Comparison of ENCODE assay signal across 26 cellular contexts in the genomic region with DNA sequence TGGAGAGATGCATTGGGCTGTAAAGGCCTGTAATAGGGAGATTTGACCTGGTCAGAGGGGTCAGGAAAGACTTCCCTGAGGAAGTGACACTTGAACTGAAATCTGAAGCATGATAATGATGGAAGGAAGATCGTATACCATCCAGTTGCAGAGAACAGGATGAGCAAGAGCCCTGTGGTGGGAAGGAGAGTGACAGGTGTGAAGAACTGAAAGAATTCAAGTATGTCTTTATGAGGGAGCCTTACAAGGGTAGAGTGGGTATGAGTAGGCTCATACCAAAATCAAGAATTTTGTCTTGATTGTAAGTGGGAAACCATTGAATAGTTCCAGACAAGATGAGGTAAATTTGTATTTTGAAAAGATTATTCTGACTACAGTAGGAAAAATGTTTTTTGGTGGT.
"Had no signal": no experiment of that assay in that cellular context is flagged by ENCODE, and none has a peak within 500 bp of the region (broad histone marks: within the 10 kb centered on the region; RNA-seq: fewer than 3 reads in every experiment).

No MANE protein-coding gene starts in this region.

- H3K4me3 ChIP-seq: esophagus squamous epithelium, lung, mucosa of descending colon, prostate gland, right atrium auricular region, testis, tibial artery, upper lobe of left lung had no signal

- H3K9ac ChIP-seq: parathyroid adenoma had no signal

- H3K9me3 Mint-ChIP-seq: naive B cell had no signal

- ATAC-seq: effector memory CD8-positive, alpha-beta T cell; left lobe of liver; mucosa of descending colon; natural killer cell treated with Interleukin-12 subunit alpha and Interleukin-12 subunit beta and Interleukin-15 and Interleukin-18, amount 100 ng/mL, for 72 hours; sciatic nerve; stimulated activated effector memory CD8-positive, alpha-beta T cell treated with anti-CD3 and anti-CD28 coated beads, Interleukin-12 subunit alpha, Interleukin-12 subunit beta, amount 100 ng/mL, for 72 hours; stimulated activated naive CD8-positive, alpha-beta T cell treated with anti-CD3 and anti-CD28 coated beads, Interleukin-15, Interleukin-2, amounts not matched to agents 100 U/mL and 50 U/mL, for 24 hours had no signal

- H3K27me3 Mint-ChIP-seq: effector memory CD8-positive, alpha-beta T cell; natural killer cell treated with Interleukin-12 subunit alpha and Interleukin-12 subunit beta and Interleukin-15 and Interleukin-18, amount 100 ng/mL, for 72 hours had no signal

- H3K27ac Mint-ChIP-seq: effector memory CD8-positive, alpha-beta T cell; mesothelial cell of epicardium; naive B cell; natural killer cell treated with Interleukin-12 subunit alpha and Interleukin-12 subunit beta and Interleukin-15 and Interleukin-18, amount 100 ng/mL, for 72 hours; stimulated activated effector memory CD8-positive, alpha-beta T cell treated with anti-CD3 and anti-CD28 coated beads, Interleukin-12 subunit alpha, Interleukin-12 subunit beta, amount 100 ng/mL, for 72 hours had no signal

- H3K27ac ChIP-seq: esophagus squamous epithelium, neutrophil, parathyroid adenoma, prostate gland, right atrium auricular region, testis, tibial artery, upper lobe of left lung had no signal

- H3K9me3 ChIP-seq: esophagus squamous epithelium, mucosa of descending colon, neutrophil, prostate gland, right atrium auricular region, testis, tibial artery, upper lobe of left lung had no signal

- H3K4me1 Mint-ChIP-seq: mesothelial cell of epicardium; naive B cell; neural crest cell; stimulated activated effector memory CD8-positive, alpha-beta T cell treated with anti-CD3 and anti-CD28 coated beads, Interleukin-12 subunit alpha, Interleukin-12 subunit beta, amount 100 ng/mL, for 72 hours had no signal

- H3K36me3 ChIP-seq: esophagus squamous epithelium, neutrophil, prostate gland, right atrium auricular region, tibial artery, upper lobe of left lung had no signal

- H3K79me2 ChIP-seq: parathyroid adenoma had no signal

- H3K4me1 ChIP-seq: parathyroid adenoma, prostate gland, right atrium auricular region, testis had no signal

- H3K27me3 ChIP-seq: esophagus squamous epithelium, neutrophil, right atrium auricular region, testis, tibial artery, upper lobe of left lung had no signal

- H3K36me3 Mint-ChIP-seq: mesothelial cell of epicardium; naive B cell; natural killer cell treated with Interleukin-12 subunit alpha and Interleukin-12 subunit beta and Interleukin-15 and Interleukin-18, amount 100 ng/mL, for 72 hours; stimulated activated effector memory CD8-positive, alpha-beta T cell treated with anti-CD3 and anti-CD28 coated beads, Interleukin-12 subunit alpha, Interleukin-12 subunit beta, amount 100 ng/mL, for 72 hours had no signal

- H2AFZ ChIP-seq: parathyroid adenoma had no signal

- DNase-seq: cortex of kidney; effector memory CD8-positive, alpha-beta T cell; erythroblast; esophagus squamous epithelium; kidney; mesenchymal stem cell; mucosa of descending colon; naive B cell; stimulated activated CD4-positive, alpha-beta T cell treated with anti-CD3 and anti-CD28 coated beads, Interleukin-2, amount 100 ng/mL, for 24 hours; stimulated activated CD4-positive, alpha-beta T cell treated with anti-CD3 and anti-CD28 coated beads, Interleukin-4, amount 100 ng/mL, for 24 hours; stimulated activated naive CD8-positive, alpha-beta T cell treated with anti-CD3 and anti-CD28 coated beads, Interleukin-15, Interleukin-2, amounts not matched to agents 100 U/mL and 50 U/mL, for 24 hours; substantia nigra; testis; tibial artery; upper lobe of left lung had no signal

- H3K4me3 Mint-ChIP-seq: effector memory CD8-positive, alpha-beta T cell; mesothelial cell of epicardium; naive B cell; natural killer cell treated with Interleukin-12 subunit alpha and Interleukin-12 subunit beta and Interleukin-15 and Interleukin-18, amount 100 ng/mL, for 72 hours; neural crest cell; stimulated activated effector memory CD8-positive, alpha-beta T cell treated with anti-CD3 and anti-CD28 coated beads, Interleukin-12 subunit alpha, Interleukin-12 subunit beta, amount 100 ng/mL, for 72 hours had no signal
